Comparison of ENCODE assay signal across 13 cellular contexts in genomic region chr3:67334588-67334987, GRCh38.
DNase-seq lines count a peak whose midpoint lies in the region; ATAC-seq and TF ChIP-seq lines count a peak whose summit lies in the region.
"Had no signal": no experiment of that assay in that cellular context is flagged by ENCODE, and none has a peak within 500 bp of the region (broad histone marks: within the 10 kb centered on the region; RNA-seq: fewer than 3 reads in every experiment).

No MANE protein-coding gene starts in this region.

- peaks cover 14% of the 10 kb centered on the region for H3K27me3 Mint-ChIP-seq in activated CD4-positive, alpha-beta T cell treated with anti-CD3 and anti-CD28 coated beads for 36 hours
- peaks cover 38% of the 10 kb centered on the region for H3K27me3 Mint-ChIP-seq in activated T-cell treated with anti-CD3 and anti-CD28 coated beads, Interleukin-2, amount 50 U/mL, for 72 hours (ENCODE audit: low read depth)
- H3K27me3 Mint-ChIP-seq in activated naive CD8-positive, alpha-beta T cell treated with anti-CD3 and anti-CD28 coated beads, Interleukin-2, amount 50 U/mL, for 24 hours = peaks cover 12% of the 10 kb centered on the region
- H3K27me3 Mint-ChIP-seq: CD4-positive, alpha-beta T cell had no signal

- H3K36me3 Mint-ChIP-seq in activated CD4-positive, alpha-beta T cell treated with anti-CD3 and anti-CD28 coated beads for 36 hours (ENCODE audit: low read depth) = peaks cover 2% of the 10 kb centered on the region
- peaks cover 20 to 25% of the 10 kb centered on the region in 2 donors for H3K36me3 Mint-ChIP-seq in activated T-cell treated with anti-CD3 and anti-CD28 coated beads, Interleukin-2, amount 50 U/mL, for 72 hours (ENCODE audit: insufficient read depth in 2 of 2)
- H3K36me3 Mint-ChIP-seq in activated naive CD8-positive, alpha-beta T cell treated with anti-CD3 and anti-CD28 coated beads, Interleukin-2, amount 50 U/mL, for 24 hours (ENCODE audit: low read depth) = peaks cover 21% of the 10 kb centered on the region

- intact Hi-C loops in activated CD4-positive, alpha-beta T cell treated with anti-CD3 and anti-CD28 coated beads for 36 hours (cut with DNase I, micrococcal nuclease) = loop anchor here (1.0 to 2.0 kb wide), 2 partner anchors 14 to 15 kb away; no protein-coding TSS in a partner anchor

- peaks cover 11% of the 10 kb centered on the region for H3K4me1 Mint-ChIP-seq in activated CD4-positive, alpha-beta T cell treated with anti-CD3 and anti-CD28 coated beads for 36 hours
- peaks cover 18% of the 10 kb centered on the region for H3K4me1 Mint-ChIP-seq in activated T-cell treated with anti-CD3 and anti-CD28 coated beads, Interleukin-2, amount 50 U/mL, for 72 hours (ENCODE audit: low read depth)
- H3K4me1 Mint-ChIP-seq in activated naive CD8-positive, alpha-beta T cell treated with anti-CD3 and anti-CD28 coated beads, Interleukin-2, amount 50 U/mL, for 24 hours = peaks cover 38% of the 10 kb centered on the region
- H3K4me1 Mint-ChIP-seq: B cell had no signal

- POLR2A ChIA-PET in activated CD4-positive, alpha-beta T cell treated with anti-CD3 and anti-CD28 coated beads for 36 hours (lab: Charles Lee) = no interaction called here

- CTCF ChIA-PET in activated CD4-positive, alpha-beta T cell treated with anti-CD3 and anti-CD28 coated beads for 36 hours (lab: Charles Lee) = no interaction called here

- H3K9me3 Mint-ChIP-seq in activated CD4-positive, alpha-beta T cell treated with anti-CD3 and anti-CD28 coated beads for 36 hours (ENCODE audit: low read depth) = peaks cover 24% of the 10 kb centered on the region
- H3K9me3 Mint-ChIP-seq in activated T-cell treated with anti-CD3 and anti-CD28 coated beads, Interleukin-2, amount 50 U/mL, for 72 hours = peaks cover 12 to 23% of the 10 kb centered on the region in 2 donors
- peaks cover 41% of the 10 kb centered on the region for H3K9me3 Mint-ChIP-seq in activated naive CD8-positive, alpha-beta T cell treated with anti-CD3 and anti-CD28 coated beads, Interleukin-2, amount 50 U/mL, for 24 hours

- DNase-seq in activated CD4-positive, alpha-beta T cell treated with anti-CD3 and anti-CD28 coated beads for 36 hours = no peak
- no peak for DNase-seq in activated CD4-positive, alpha-beta T cell treated with anti-CD3 and anti-CD28 coated beads, Interleukin-2, amount 50 U/mL, for 1 hour
- DNase-seq in activated T-cell treated with anti-CD3 and anti-CD28 coated beads, Interleukin-2, amount 50 U/mL, for 72 hours = no peak
- DNase-seq in activated T-cell treated with anti-CD3 and anti-CD28 coated beads for 4 hours (no peak), foreskin fibroblast (no peak)
- no peak for DNase-seq in activated naive CD8-positive, alpha-beta T cell treated with anti-CD3 and anti-CD28 coated beads, Interleukin-2, amount 50 U/mL, for 24 hours
- DNase-seq in stimulated activated naive CD8-positive, alpha-beta T cell treated with anti-CD3 and anti-CD28 coated beads, Interleukin-15, Interleukin-2, amounts not matched to agents 100 U/mL and 50 U/mL, for 24 hours = no peak
- DNase-seq: C1 segment of cervical spinal cord; Calu3; CD4-positive, alpha-beta T cell; DMS 273 treated with DMSO at 0.1 percent for 48 hours had no signal

- H3K4me3 Mint-ChIP-seq in activated CD4-positive, alpha-beta T cell treated with anti-CD3 and anti-CD28 coated beads for 36 hours = no peak overlapping the region
- H3K4me3 Mint-ChIP-seq in activated T-cell treated with anti-CD3 and anti-CD28 coated beads, Interleukin-2, amount 50 U/mL, for 72 hours = peak overlapping the region in 1 of 2 donors; percentile 17
- H3K4me3 Mint-ChIP-seq in activated naive CD8-positive, alpha-beta T cell treated with anti-CD3 and anti-CD28 coated beads, Interleukin-2, amount 50 U/mL, for 24 hours = no peak overlapping the region
- H3K4me3 Mint-ChIP-seq: B cell; CD4-positive, alpha-beta T cell had no signal

- no peak overlapping the region for H3K27ac Mint-ChIP-seq in activated CD4-positive, alpha-beta T cell treated with anti-CD3 and anti-CD28 coated beads for 36 hours
- H3K27ac Mint-ChIP-seq in activated T-cell treated with anti-CD3 and anti-CD28 coated beads, Interleukin-2, amount 50 U/mL, for 72 hours = no peak overlapping the region
- H3K27ac Mint-ChIP-seq in activated naive CD8-positive, alpha-beta T cell treated with anti-CD3 and anti-CD28 coated beads, Interleukin-2, amount 50 U/mL, for 24 hours = peak overlapping the region; percentile 44
- H3K27ac Mint-ChIP-seq: B cell; CD4-positive, alpha-beta T cell had no signal

- TF ChIP-seq CTCF in foreskin fibroblast (IDR thresholded peaks at IDR 0.05; ENCODE audit: low read depth, low read length) = no peak

- ATAC-seq in activated CD4-positive, alpha-beta T cell treated with anti-CD3 and anti-CD28 coated beads for 36 hours = peak; percentile 76
- ATAC-seq in activated T-cell treated with anti-CD3 and anti-CD28 coated beads, Interleukin-2, amount 50 U/mL, for 72 hours (replicated peaks in 1 of 2) = peak; percentile 29 to 59
- ATAC-seq in activated naive CD8-positive, alpha-beta T cell treated with anti-CD3 and anti-CD28 coated beads, Interleukin-2, amount 50 U/mL, for 24 hours = peak; percentile 70
- peak; percentile 62 for ATAC-seq in stimulated activated naive CD8-positive, alpha-beta T cell treated with anti-CD3 and anti-CD28 coated beads, Interleukin-15, Interleukin-2, amounts not matched to agents 100 U/mL and 50 U/mL, for 24 hours

- no peak overlapping the region for H3K4me3 ChIP-seq in foreskin fibroblast (ENCODE audit: low read depth in 1 of 2, low read length in 2 of 2)
- H3K4me3 ChIP-seq: HAP-1 had no signal
